1 cellular context compared by ENCODE assay signal in the genomic region with DNA sequence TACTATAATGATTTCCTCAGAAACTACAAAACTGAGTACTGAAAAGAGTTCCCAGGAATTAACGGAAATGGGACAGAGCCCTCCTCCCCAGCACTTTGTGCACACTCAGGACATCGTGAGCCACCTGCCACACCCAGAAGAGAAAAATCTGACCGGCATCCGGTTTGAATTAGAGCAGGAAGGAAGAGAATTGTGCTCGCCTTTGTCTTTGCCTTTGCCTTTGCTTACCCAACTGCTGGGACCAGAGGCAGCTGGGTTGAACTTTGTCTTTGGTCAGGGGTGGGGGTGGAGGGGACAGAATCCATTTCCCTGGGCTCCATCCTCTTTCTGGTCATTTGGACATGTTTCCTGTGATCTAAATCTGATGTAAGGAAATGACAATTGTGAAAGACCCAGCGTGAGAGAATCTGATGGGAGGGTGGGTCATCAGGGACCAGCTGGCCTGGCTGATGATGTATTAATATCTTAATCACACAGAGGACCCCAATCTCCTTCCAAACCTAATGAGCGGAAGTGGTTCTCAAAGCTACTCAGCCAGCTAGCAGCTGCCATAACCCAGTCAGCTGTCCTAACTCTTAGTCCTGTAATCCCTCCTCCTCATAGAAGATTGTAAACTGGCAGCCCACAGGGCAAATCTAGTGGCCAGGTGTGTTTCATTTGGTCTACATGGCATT.
A peak's percentile ranks its signal among the peaks of the same experiment; 100 is the strongest.
TF ChIP-seq lines count a peak whose summit lies in the region.

No MANE protein-coding gene starts in this region.

TF ChIP-seq in HepG2, 621 proteins besides CTCF, POLR2A, EP300 and RAD21 (continued from another document and continues in another):
- no peak for TF ChIP-seq AKAP8 (CRISPR knock-in tag; IDR thresholded peaks at IDR 0.05)
- TF ChIP-seq, protein P1, sequence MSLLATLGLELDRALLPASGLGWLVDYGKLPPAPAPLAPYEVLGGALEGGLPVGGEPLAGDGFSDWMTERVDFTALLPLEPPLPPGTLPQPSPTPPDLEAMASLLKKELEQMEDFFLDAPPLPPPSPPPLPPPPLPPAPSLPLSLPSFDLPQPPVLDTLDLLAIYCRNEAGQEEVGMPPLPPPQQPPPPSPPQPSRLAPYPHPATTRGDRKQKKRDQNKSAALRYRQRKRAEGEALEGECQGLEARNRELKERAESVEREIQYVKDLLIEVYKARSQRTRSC (CRISPR knock-in tag; IDR thresholded peaks at IDR 0.05; ENCODE audit: low read depth) = no peak
- TF ChIP-seq THYN1 (CRISPR knock-in tag; IDR thresholded peaks at IDR 0.05; ENCODE audit: borderline replicate concordance, low read depth) = no peak
- TF ChIP-seq, protein P2, sequence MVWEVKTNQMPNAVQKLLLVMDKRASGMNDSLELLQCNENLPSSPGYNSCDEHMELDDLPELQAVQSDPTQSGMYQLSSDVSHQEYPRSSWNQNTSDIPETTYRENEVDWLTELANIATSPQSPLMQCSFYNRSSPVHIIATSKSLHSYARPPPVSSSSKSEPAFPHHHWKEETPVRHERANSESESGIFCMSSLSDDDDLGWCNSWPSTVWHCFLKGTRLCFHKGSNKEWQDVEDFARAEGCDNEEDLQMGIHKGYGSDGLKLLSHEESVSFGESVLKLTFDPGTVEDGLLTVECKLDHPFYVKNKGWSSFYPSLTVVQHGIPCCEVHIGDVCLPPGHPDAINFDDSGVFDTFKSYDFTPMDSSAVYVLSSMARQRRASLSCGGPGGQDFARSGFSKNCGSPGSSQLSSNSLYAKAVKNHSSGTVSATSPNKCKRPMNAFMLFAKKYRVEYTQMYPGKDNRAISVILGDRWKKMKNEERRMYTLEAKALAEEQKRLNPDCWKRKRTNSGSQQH (CRISPR knock-in tag; IDR thresholded peaks at IDR 0.05; ENCODE audit: low read depth) = no peak; the same call in 1 of the 2 replicates
- TF ChIP-seq, protein P3, sequence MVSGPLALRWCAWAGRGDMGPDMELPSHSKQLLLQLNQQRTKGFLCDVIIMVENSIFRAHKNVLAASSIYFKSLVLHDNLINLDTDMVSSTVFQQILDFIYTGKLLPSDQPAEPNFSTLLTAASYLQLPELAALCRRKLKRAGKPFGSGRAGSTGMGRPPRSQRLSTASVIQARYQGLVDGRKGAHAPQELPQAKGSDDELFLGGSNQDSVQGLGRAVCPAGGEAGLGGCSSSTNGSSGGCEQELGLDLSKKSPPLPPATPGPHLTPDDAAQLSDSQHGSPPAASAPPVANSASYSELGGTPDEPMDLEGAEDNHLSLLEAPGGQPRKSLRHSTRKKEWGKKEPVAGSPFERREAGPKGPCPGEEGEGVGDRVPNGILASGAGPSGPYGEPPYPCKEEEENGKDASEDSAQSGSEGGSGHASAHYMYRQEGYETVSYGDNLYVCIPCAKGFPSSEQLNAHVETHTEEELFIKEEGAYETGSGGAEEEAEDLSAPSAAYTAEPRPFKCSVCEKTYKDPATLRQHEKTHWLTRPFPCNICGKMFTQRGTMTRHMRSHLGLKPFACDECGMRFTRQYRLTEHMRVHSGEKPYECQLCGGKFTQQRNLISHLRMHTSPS (CRISPR knock-in tag; IDR thresholded peaks at IDR 0.05; ENCODE audit: low read depth) = no peak
- TF ChIP-seq ELF4 (CRISPR knock-in tag; IDR thresholded peaks at IDR 0.05; ENCODE audit: borderline replicate concordance) = no peak
- peak; percentile 87 for TF ChIP-seq PHF21A (CRISPR knock-in tag; IDR thresholded peaks at IDR 0.05)
- TF ChIP-seq FOXA3 (CRISPR knock-in tag; IDR thresholded peaks at IDR 0.05) = peak; percentile 54
- no peak for TF ChIP-seq ZNF441 (CRISPR knock-in tag; IDR thresholded peaks at IDR 0.05; ENCODE audit: borderline replicate concordance)
- TF ChIP-seq, protein P4, sequence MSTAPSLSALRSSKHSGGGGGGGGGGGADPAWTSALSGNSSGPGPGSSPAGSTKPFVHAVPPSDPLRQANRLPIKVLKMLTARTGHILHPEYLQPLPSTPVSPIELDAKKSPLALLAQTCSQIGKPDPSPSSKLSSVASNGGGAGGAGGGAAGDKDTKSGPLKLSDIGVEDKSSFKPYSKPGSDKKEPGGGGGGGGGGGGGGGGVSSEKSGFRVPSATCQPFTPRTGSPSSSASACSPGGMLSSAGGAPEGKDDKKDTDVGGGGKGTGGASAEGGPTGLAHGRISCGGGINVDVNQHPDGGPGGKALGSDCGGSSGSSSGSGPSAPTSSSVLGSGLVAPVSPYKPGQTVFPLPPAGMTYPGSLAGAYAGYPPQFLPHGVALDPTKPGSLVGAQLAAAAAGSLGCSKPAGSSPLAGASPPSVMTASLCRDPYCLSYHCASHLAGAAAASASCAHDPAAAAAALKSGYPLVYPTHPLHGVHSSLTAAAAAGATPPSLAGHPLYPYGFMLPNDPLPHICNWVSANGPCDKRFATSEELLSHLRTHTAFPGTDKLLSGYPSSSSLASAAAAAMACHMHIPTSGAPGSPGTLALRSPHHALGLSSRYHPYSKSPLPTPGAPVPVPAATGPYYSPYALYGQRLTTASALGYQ (CRISPR knock-in tag; IDR thresholded peaks at IDR 0.05) = 0 out of 2 replicates have a peak, but pooled peaks have one; percentile 29
- TF ChIP-seq SIX4 (CRISPR knock-in tag; IDR thresholded peaks at IDR 0.05) = no peak
- TF ChIP-seq, protein P5, sequence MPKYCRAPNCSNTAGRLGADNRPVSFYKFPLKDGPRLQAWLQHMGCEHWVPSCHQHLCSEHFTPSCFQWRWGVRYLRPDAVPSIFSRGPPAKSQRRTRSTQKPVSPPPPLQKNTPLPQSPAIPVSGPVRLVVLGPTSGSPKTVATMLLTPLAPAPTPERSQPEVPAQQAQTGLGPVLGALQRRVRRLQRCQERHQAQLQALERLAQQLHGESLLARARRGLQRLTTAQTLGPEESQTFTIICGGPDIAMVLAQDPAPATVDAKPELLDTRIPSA (CRISPR knock-in tag; IDR thresholded peaks at IDR 0.05; ENCODE audit: borderline replicate concordance) = no peak
- no peak for TF ChIP-seq RFXAP (CRISPR knock-in tag; IDR thresholded peaks at IDR 0.05; ENCODE audit: borderline replicate concordance)
- TF ChIP-seq RELA (CRISPR knock-in tag; IDR thresholded peaks at IDR 0.05) = no peak
- TF ChIP-seq, protein P6, sequence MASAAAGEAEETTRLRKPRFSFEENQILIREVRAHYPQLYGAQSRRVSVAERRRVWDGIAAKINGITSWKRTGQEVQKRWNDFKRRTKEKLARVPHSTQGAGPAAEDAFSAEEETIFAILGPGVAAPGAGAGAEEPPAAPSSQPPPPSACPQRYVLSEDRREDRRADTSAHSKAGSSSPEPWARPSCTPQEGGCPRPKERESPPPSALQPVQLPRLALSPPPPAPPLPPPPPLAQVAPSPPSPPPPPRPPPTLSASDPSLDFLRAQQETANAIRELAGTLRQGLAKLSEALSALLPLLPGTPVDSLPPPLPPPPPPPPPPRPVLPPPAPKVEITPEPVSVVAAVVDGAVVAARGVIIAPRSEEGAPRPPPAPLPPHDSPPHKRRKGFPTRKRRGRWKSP (CRISPR knock-in tag; IDR thresholded peaks at IDR 0.05) = 0 out of 2 replicates have a peak, but pooled peaks have one; percentile 37
- TF ChIP-seq, protein P7, sequence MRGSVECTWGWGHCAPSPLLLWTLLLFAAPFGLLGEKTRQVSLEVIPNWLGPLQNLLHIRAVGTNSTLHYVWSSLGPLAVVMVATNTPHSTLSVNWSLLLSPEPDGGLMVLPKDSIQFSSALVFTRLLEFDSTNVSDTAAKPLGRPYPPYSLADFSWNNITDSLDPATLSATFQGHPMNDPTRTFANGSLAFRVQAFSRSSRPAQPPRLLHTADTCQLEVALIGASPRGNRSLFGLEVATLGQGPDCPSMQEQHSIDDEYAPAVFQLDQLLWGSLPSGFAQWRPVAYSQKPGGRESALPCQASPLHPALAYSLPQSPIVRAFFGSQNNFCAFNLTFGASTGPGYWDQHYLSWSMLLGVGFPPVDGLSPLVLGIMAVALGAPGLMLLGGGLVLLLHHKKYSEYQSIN (CRISPR knock-in tag; IDR thresholded peaks at IDR 0.05; ENCODE audit: borderline replicate concordance) = no peak
- peak; percentile 88 for TF ChIP-seq SOX5 (CRISPR knock-in tag; IDR thresholded peaks at IDR 0.05; ENCODE audit: borderline replicate concordance)
- TF ChIP-seq ZNF737 (CRISPR knock-in tag; IDR thresholded peaks at IDR 0.05; ENCODE audit: borderline replicate concordance) = no peak
- TF ChIP-seq GABPA (IDR thresholded peaks at IDR 0.05; ENCODE audit: low read depth, low read length) = no peak
- peak; percentile 76 for TF ChIP-seq GABPA (CRISPR knock-in tag; IDR thresholded peaks at IDR 0.05; ENCODE audit: low read depth)
- no peak for TF ChIP-seq ZSCAN12 (CRISPR knock-in tag; IDR thresholded peaks at IDR 0.05)
- TF ChIP-seq NR2C2 (CRISPR knock-in tag; IDR thresholded peaks at IDR 0.05; ENCODE audit: borderline replicate concordance) = peak; percentile 44; the same call in 1 of the 2 replicates
- TF ChIP-seq, protein P8, sequence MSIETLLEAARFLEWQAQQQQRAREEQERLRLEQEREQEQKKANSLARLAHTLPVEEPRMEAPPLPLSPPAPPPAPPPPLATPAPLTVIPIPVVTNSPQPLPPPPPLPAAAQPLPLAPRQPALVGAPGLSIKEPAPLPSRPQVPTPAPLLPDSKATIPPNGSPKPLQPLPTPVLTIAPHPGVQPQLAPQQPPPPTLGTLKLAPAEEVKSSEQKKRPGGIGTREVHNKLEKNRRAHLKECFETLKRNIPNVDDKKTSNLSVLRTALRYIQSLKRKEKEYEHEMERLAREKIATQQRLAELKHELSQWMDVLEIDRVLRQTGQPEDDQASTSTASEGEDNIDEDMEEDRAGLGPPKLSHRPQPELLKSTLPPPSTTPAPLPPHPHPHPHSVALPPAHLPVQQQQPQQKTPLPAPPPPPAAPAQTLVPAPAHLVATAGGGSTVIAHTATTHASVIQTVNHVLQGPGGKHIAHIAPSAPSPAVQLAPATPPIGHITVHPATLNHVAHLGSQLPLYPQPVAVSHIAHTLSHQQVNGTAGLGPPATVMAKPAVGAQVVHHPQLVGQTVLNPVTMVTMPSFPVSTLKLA (IDR thresholded peaks at IDR 0.05) = no peak
- TF ChIP-seq ZNF768 (CRISPR knock-in tag; IDR thresholded peaks at IDR 0.05) = no peak
- TF ChIP-seq CREB1 (IDR thresholded peaks at IDR 0.05) = no peak
- peak; percentile 25; the same call in 1 of the 2 replicates for TF ChIP-seq CREB1 (CRISPR knock-in tag; IDR thresholded peaks at IDR 0.05)
- no peak for TF ChIP-seq ZSCAN20 (CRISPR knock-in tag; IDR thresholded peaks at IDR 0.05; ENCODE audit: borderline replicate concordance)
- no peak for TF ChIP-seq KDM1A (CRISPR knock-in tag; IDR thresholded peaks at IDR 0.05)
- no peak for TF ChIP-seq ZNF709 (CRISPR knock-in tag; IDR thresholded peaks at IDR 0.05)
- no peak for TF ChIP-seq ZNF12 (CRISPR knock-in tag; IDR thresholded peaks at IDR 0.05)
- no peak for TF ChIP-seq ZNF337 (CRISPR knock-in tag; IDR thresholded peaks at IDR 0.05; ENCODE audit: borderline replicate concordance, low read depth)
- TF ChIP-seq CHCHD3 (CRISPR knock-in tag; IDR thresholded peaks at IDR 0.05) = no peak
- TF ChIP-seq, protein P9, sequence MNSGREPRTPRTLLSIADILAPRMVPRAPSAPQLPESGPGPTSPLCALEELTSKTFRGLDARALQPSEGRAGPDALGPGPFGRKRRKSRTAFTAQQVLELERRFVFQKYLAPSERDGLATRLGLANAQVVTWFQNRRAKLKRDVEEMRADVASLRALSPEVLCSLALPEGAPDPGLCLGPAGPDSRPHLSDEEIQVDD (CRISPR knock-in tag; IDR thresholded peaks at IDR 0.05; ENCODE audit: borderline replicate concordance) = no peak
- TF ChIP-seq STAT5B (CRISPR knock-in tag; IDR thresholded peaks at IDR 0.05) = no peak
- TF ChIP-seq NCOA2 (CRISPR knock-in tag; IDR thresholded peaks at IDR 0.05) = peak; percentile 53
- TF ChIP-seq RXRA (CRISPR knock-in tag; IDR thresholded peaks at IDR 0.05) = no peak
- TF ChIP-seq, protein P10, sequence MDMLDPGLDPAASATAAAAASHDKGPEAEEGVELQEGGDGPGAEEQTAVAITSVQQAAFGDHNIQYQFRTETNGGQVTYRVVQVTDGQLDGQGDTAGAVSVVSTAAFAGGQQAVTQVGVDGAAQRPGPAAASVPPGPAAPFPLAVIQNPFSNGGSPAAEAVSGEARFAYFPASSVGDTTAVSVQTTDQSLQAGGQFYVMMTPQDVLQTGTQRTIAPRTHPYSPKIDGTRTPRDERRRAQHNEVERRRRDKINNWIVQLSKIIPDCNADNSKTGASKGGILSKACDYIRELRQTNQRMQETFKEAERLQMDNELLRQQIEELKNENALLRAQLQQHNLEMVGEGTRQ (IDR thresholded peaks at IDR 0.05; ENCODE audit: low read depth, low read length) = no peak
- TF ChIP-seq, protein P10 (CRISPR knock-in tag; IDR thresholded peaks at IDR 0.05; ENCODE audit: borderline replicate concordance) = no peak
- TF ChIP-seq SMARCE1 (IDR thresholded peaks at IDR 0.05; ENCODE audit: borderline replicate concordance) = no peak
- TF ChIP-seq, protein P11, sequence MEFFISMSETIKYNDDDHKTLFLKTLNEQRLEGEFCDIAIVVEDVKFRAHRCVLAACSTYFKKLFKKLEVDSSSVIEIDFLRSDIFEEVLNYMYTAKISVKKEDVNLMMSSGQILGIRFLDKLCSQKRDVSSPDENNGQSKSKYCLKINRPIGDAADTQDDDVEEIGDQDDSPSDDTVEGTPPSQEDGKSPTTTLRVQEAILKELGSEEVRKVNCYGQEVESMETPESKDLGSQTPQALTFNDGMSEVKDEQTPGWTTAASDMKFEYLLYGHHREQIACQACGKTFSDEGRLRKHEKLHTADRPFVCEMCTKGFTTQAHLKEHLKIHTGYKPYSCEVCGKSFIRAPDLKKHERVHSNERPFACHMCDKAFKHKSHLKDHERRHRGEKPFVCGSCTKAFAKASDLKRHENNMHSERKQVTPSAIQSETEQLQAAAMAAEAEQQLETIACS (CRISPR knock-in tag; IDR thresholded peaks at IDR 0.05) = no peak
- no peak for TF ChIP-seq PRMT3 (CRISPR knock-in tag; IDR thresholded peaks at IDR 0.05; ENCODE audit: borderline replicate concordance, low read depth)
- no peak; the same call in 1 of the 2 replicates for TF ChIP-seq KDM5B (CRISPR knock-in tag; IDR thresholded peaks at IDR 0.05; ENCODE audit: borderline replicate concordance)
- TF ChIP-seq, protein P12, sequence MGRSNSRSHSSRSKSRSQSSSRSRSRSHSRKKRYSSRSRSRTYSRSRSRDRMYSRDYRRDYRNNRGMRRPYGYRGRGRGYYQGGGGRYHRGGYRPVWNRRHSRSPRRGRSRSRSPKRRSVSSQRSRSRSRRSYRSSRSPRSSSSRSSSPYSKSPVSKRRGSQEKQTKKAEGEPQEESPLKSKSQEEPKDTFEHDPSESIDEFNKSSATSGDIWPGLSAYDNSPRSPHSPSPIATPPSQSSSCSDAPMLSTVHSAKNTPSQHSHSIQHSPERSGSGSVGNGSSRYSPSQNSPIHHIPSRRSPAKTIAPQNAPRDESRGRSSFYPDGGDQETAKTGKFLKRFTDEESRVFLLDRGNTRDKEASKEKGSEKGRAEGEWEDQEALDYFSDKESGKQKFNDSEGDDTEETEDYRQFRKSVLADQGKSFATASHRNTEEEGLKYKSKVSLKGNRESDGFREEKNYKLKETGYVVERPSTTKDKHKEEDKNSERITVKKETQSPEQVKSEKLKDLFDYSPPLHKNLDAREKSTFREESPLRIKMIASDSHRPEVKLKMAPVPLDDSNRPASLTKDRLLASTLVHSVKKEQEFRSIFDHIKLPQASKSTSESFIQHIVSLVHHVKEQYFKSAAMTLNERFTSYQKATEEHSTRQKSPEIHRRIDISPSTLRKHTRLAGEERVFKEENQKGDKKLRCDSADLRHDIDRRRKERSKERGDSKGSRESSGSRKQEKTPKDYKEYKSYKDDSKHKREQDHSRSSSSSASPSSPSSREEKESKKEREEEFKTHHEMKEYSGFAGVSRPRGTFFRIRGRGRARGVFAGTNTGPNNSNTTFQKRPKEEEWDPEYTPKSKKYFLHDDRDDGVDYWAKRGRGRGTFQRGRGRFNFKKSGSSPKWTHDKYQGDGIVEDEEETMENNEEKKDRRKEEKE (IDR thresholded peaks at IDR 0.05) = no peak
- peak; percentile 30; the same call in 1 of the 2 replicates for TF ChIP-seq ZFX (CRISPR knock-in tag; IDR thresholded peaks at IDR 0.05; ENCODE audit: low read depth)
